33 cellular contexts compared by ENCODE assay signal in the genomic region with DNA sequence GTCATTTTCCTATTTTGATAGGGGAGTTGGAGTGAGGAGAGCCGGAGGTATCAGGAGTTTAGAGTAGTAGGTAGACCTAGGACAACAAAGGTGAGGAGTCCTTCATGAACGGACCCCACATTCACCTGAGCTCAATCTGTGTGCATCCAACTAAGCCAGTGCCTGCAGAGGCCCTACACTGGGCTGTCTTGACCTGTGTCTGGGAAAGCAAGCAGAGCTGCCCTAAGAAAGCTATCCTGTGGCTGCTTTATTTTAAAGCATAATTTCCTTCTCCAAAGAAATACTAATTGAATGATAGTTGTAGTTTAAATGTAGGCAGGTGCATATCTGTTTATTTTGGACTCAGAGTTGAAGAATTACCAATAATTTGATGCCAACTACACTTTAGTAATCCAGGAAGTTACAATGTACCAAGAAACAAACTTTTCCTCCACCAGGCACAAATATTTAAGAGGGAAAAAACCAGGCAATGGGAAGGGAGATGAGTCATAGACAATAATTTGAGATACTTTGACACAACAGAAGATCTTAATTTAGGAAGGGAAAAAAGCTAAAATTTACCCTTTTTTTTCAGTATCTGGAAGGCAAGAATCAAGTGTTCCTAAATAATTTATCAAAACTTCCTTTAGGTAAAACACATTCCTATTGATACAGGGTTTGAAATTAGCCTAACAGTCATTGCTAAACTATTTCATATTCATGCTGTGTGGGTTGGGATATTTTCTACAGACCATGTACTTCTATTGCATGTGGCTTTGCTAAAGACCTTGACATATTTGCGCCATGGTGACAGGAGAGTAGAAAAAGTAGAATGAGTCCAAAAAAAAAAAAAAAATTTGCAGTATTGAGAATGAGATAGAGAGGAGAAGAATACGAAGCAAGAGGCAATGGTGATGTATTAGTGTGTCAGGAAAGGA.
DNase-seq lines count a peak whose midpoint lies in the region; ATAC-seq, FAIRE-seq and TF ChIP-seq lines count a peak whose summit lies in the region.
"Had no signal": no experiment of that assay in that cellular context is flagged by ENCODE, and none has a peak within 500 bp of the region (broad histone marks: within the 10 kb centered on the region; RNA-seq: fewer than 3 reads in every experiment).

No MANE protein-coding gene starts in this region.

- TF ChIP-seq CTCF in fibroblast of pulmonary artery (IDR thresholded peaks at IDR 0.05; ENCODE audit: low read length, missing control alignments) = no peak
- no peak for TF ChIP-seq CTCF in Caco-2 (IDR thresholded peaks at IDR 0.05; ENCODE audit: insufficient read depth in 1 of 2, low read depth in 1 of 2, low read length in 1 of 2, severe bottlenecking in 1 of 2, unreplicated experiment in 1 of 2)

- H3K27me3 ChIP-seq in Caco-2 (replicated peaks; ENCODE audit: control insufficient read depth, insufficient read depth, low read length) = no peaks in the 10 kb centered on the region
- H3K27me3 ChIP-seq: BE2C, breast epithelium, left lung, vagina had no signal

- H3K4me3 ChIP-seq in fibroblast of pulmonary artery (replicated peaks; ENCODE audit: low read depth, low read length) (no peak overlapping the region), Caco-2 (ENCODE audit: low read depth, low read length) (no peak overlapping the region)
- H3K4me3 ChIP-seq: breast epithelium, left lung, thoracic aorta, vagina had no signal

- no peak for ATAC-seq in left lobe of liver
- ATAC-seq in HG02973 (IDR thresholded peaks at IDR 0.05; ENCODE audit: unreplicated experiment) = no peak
- ATAC-seq in HG03175 (IDR thresholded peaks at IDR 0.05; ENCODE audit: unreplicated experiment) = no peak
- ATAC-seq: activated CD8-positive, alpha-beta memory T cell treated with anti-CD3 and anti-CD28 coated beads, Interleukin-2, amount 10 ng/mL, durations not matched to agents 7 days and 5 days; left lung; naive thymus-derived CD8-positive, alpha-beta T cell had no signal

- TF ChIP-seq POLR2A in H54 (IDR thresholded peaks at IDR 0.05; ENCODE audit: low read depth, low read length) = no peak

- no peaks in the 10 kb centered on the region for H3K36me3 Mint-ChIP-seq in Caco-2 (ENCODE audit: insufficient read depth, unreplicated experiment)
- H3K36me3 Mint-ChIP-seq: activated CD8-positive, alpha-beta memory T cell treated with anti-CD3 and anti-CD28 coated beads, Interleukin-2, amount 10 ng/mL, durations not matched to agents 7 days and 5 days; immature natural killer cell; naive thymus-derived CD8-positive, alpha-beta T cell had no signal

- no peak overlapping the region for H3K27ac Mint-ChIP-seq in Caco-2 (ENCODE audit: unreplicated experiment)
- H3K27ac Mint-ChIP-seq: activated CD8-positive, alpha-beta memory T cell treated with anti-CD3 and anti-CD28 coated beads, Interleukin-2, amount 10 ng/mL, durations not matched to agents 7 days and 5 days; immature natural killer cell; naive thymus-derived CD8-positive, alpha-beta T cell had no signal

- no peak overlapping the region for H3K4me3 Mint-ChIP-seq in Caco-2 (ENCODE audit: unreplicated experiment)
- H3K4me3 Mint-ChIP-seq: activated CD8-positive, alpha-beta memory T cell treated with anti-CD3 and anti-CD28 coated beads, Interleukin-2, amount 10 ng/mL, durations not matched to agents 7 days and 5 days; immature natural killer cell; naive thymus-derived CD8-positive, alpha-beta T cell had no signal

- CTCF ChIA-PET in Caco-2 (lab: Charles Lee) = no interaction called here

- intact Hi-C loops in Caco-2 (cut with micrococcal nuclease; ENCODE audit: unreplicated experiment) = no loop called here

- no peaks in the 10 kb centered on the region for H3K27me3 Mint-ChIP-seq in Caco-2 (ENCODE audit: insufficient read depth, unreplicated experiment)
- H3K27me3 Mint-ChIP-seq: activated CD8-positive, alpha-beta memory T cell treated with anti-CD3 and anti-CD28 coated beads, Interleukin-2, amount 10 ng/mL, durations not matched to agents 7 days and 5 days; naive thymus-derived CD8-positive, alpha-beta T cell had no signal

- BruUV-seq in Caco-2 (replicated peaks; lab: Mats Ljungman, UMichigan) = no TSS peak

- FAIRE-seq in H54 (lab: Jason Lieb, UNC) = peak; percentile 89
- FAIRE-seq: A204.1 had no signal

- POLR2A ChIA-PET in Caco-2 (lab: Charles Lee) = no interaction called here

- DNase-seq in A172 (ENCODE audit: low spot score) (peak; percentile 68), H54 (ENCODE audit: insufficient read length, low spot score) (no peak), amniotic epithelial cell (ENCODE audit: low read depth) (peak; percentile 17), fibroblast of pulmonary artery (ENCODE audit: low read depth) (peak; percentile 3), Caco-2 (no peak), left lobe of liver (ENCODE audit: low spot score) (no peak)
- DNase-seq: activated CD4-positive, alpha-beta T cell treated with anti-CD3 and anti-CD28 coated beads, Interleukin-2, amount 50 U/mL, for 1 hour; activated CD8-positive, alpha-beta memory T cell treated with anti-CD3 and anti-CD28 coated beads, Interleukin-2, amount 10 ng/mL, durations not matched to agents 7 days and 5 days; activated naive CD4-positive, alpha-beta T cell; activated T-cell treated with anti-CD3 and anti-CD28 coated beads, Interleukin-2, amount 50 U/mL, for 48 hours; BE2C; effector memory CD4-positive, alpha-beta T cell; foreskin melanocyte; GDM1; HCEC 1CT; hypothalamus; immature natural killer cell; left lung; midbrain; naive thymus-derived CD8-positive, alpha-beta T cell; NCI-H1436; NCI-H2107; NCI-H446; NCI-H774; occipital lobe; stimulated activated naive CD4-positive, alpha-beta T cell treated with Interleukin-2 at 50 U/mL for 16 hours; T-helper 2 cell had no signal

- H3K4me1 Mint-ChIP-seq in Caco-2 (ENCODE audit: low read depth, unreplicated experiment) = no peaks in the 10 kb centered on the region
- H3K4me1 Mint-ChIP-seq: activated CD8-positive, alpha-beta memory T cell treated with anti-CD3 and anti-CD28 coated beads, Interleukin-2, amount 10 ng/mL, durations not matched to agents 7 days and 5 days; immature natural killer cell; naive thymus-derived CD8-positive, alpha-beta T cell had no signal

- no peaks in the 10 kb centered on the region for H3K4me1 ChIP-seq in Caco-2
- H3K4me1 ChIP-seq: BE2C, breast epithelium, left lung, vagina had no signal

- H3K9me3 ChIP-seq in Caco-2 = no peaks in the 10 kb centered on the region
- H3K9me3 ChIP-seq: BE2C, breast epithelium, left lung, thoracic aorta, vagina had no signal

- H3K9me3 Mint-ChIP-seq in Caco-2 (ENCODE audit: unreplicated experiment) = no peaks in the 10 kb centered on the region

- H3K36me3 ChIP-seq in Caco-2 (ENCODE audit: control insufficient read depth, insufficient read depth, low read length) = no peaks in the 10 kb centered on the region
- H3K36me3 ChIP-seq: BE2C, breast epithelium, left lung, thoracic aorta, vagina had no signal

Comparison
In these comparisons a context has a peak if more than half of its experiments do, and no peak if none do; other contexts are left out.
1. DNase-seq: peak in A172 (single experiment), amniotic epithelial cell (single experiment) and fibroblast of pulmonary artery (single experiment); none in H54 (single experiment), Caco-2 (0 of 2) and left lobe of liver (single experiment).